In the genomic region with DNA sequence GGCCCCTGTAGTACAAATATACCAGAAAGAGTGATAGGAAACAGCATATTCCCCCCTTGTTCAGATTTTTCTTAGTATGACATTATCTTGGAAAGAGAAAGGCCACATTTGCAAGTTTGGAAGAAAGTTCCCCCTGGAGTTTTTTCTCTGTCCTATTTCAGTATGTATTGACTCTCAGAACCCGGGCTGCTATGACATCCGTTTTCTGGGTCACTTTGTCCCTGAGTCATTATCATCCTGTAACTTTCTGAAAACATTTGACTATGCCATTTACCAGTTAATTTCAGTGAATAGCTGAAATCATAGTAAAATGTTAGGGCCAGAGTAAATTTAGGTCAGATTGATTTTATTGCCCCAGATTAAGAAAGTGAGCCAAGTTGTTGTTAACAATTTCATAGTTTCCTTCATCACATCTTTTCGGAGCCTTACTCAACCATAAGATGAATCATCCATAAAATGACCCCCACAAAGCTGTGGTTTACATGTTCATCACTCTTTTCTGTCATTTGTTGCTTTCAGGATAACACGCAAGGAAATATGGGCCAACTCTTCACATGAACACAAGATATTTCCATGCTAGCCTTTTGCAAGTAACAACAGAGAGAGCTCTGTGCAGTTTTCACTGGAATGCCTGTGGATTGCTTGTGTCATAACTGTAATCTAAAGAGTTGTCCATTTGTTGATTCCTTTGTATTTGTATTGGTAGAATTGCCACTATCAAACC, we compare ENCODE assay signal across 8 cellular contexts. TPM values are rescaled to one million over a fixed set of nuclear protein-coding genes. Genes with fewer than 3 reads are reported as not detected.
A peak's percentile ranks its signal among the peaks of the same experiment; 100 is the strongest.
DNase-seq lines count a peak whose midpoint lies in the region; ATAC-seq and TF ChIP-seq lines count a peak whose summit lies in the region.

No MANE protein-coding gene starts in this region.

- DNase-seq in Daoy (ENCODE audit: low read depth), result peak; percentile 95
- peak; percentile 74 for DNase-seq in astrocyte of the hippocampus (ENCODE audit: low read depth, low spot score)
- DNase-seq in thyroid gland, result no peak
- DNase-seq in caudate nucleus (lab: John Stamatoyannopoulos, UW), result no peak

- no peak for TF ChIP-seq CTCF in thyroid gland (IDR thresholded peaks at IDR 0.05)

- peaks cover 0 to 6% of the 10 kb centered on the region in 2 donors for H3K4me1 ChIP-seq in muscle layer of duodenum (ENCODE audit: control insufficient read depth in 1 of 2, insufficient read depth in 2 of 2, low read length in 2 of 2)
- no peaks in the 10 kb centered on the region for H3K4me1 ChIP-seq in thyroid gland

- H3K36me3 ChIP-seq in muscle layer of duodenum (ENCODE audit: control insufficient read depth in 1 of 2, insufficient read depth in 2 of 2, low read length in 2 of 2), result no peaks in the 10 kb centered on the region
- H3K36me3 ChIP-seq in thyroid gland, result no peaks in the 10 kb centered on the region

- no peak for TF ChIP-seq POLR2A in thyroid gland (IDR thresholded peaks at IDR 0.05)

- ATAC-seq in HG03354 (IDR thresholded peaks at IDR 0.05; ENCODE audit: poor library complexity, severe bottlenecking, unreplicated experiment), result peak; percentile 17
- ATAC-seq in HG03439 (IDR thresholded peaks at IDR 0.05; ENCODE audit: unreplicated experiment), result no peak
- no peak for ATAC-seq in HG03159 (IDR thresholded peaks at IDR 0.05; ENCODE audit: unreplicated experiment)

- H3K27ac ChIP-seq in muscle layer of duodenum (ENCODE audit: low read length), result peak overlapping the region; percentile 81
- no peak overlapping the region for H3K27ac ChIP-seq in thyroid gland
- H3K27ac ChIP-seq in caudate nucleus (ENCODE audit: low read depth, low read length), result no peak overlapping the region

- no peaks in the 10 kb centered on the region for H3K9me3 ChIP-seq in muscle layer of duodenum (ENCODE audit: control insufficient read depth in 1 of 2, low read length in 2 of 2)
- no peaks in the 10 kb centered on the region for H3K9me3 ChIP-seq in thyroid gland

- intact Hi-C loops in thyroid gland (cut with DNase I), result no loop called here

- H3K27me3 ChIP-seq in muscle layer of duodenum (ENCODE audit: low read depth, low read length) (no peaks in the 10 kb centered on the region), thyroid gland (no peaks in the 10 kb centered on the region)

- H3K4me3 ChIP-seq in muscle layer of duodenum (ENCODE audit: low read depth in 1 of 2, low read length in 2 of 2), result no peak overlapping the region
- H3K4me3 ChIP-seq in thyroid gland (replicated peaks in 1 of 3), result no peak overlapping the region

- WGBS in thyroid gland, 2 donors, result 71 to 76% methylated on average over 4 of the region's 4 CpGs

RNA-seq across cellular contexts. Expression of a gene that starts 3.8 kb away (rescaled TPM):
- 15.4 and 29.6 TPM in 2 replicates for total RNA-seq in Daoy (2014; rRNA removed; shearing (Covaris generic))
- total RNA-seq in thyroid gland, result 1 to 10 TPM; 2.6 to 7.7 (median 3.6) TPM

Comparison
In these comparisons a context has a peak if more than half of its experiments do, and no peak if none do; other contexts are left out.
1. DNase-seq: peak in Daoy (single experiment) and astrocyte of the hippocampus (single experiment); none in thyroid gland (0 of 2) and caudate nucleus (0 of 61).